14 cellular contexts compared by ENCODE assay signal in genomic region chr17:33519692-33520091, GRCh38.
A peak's percentile ranks its signal among the peaks of the same experiment; 100 is the strongest.
DNase-seq lines count a peak whose midpoint lies in the region; FAIRE-seq and TF ChIP-seq lines count a peak whose summit lies in the region.
"Had no signal": no experiment of that assay in that cellular context is flagged by ENCODE, and none has a peak within 500 bp of the region (broad histone marks: within the 10 kb centered on the region; RNA-seq: fewer than 3 reads in every experiment).

No MANE protein-coding gene starts in this region.

- no peak overlapping the region for H2AFZ ChIP-seq in H1 (ENCODE audit: low read length)
- H2AFZ ChIP-seq in parathyroid adenoma: peak overlapping the region; percentile 61

- H4K20me1 ChIP-seq in H1 (replicated peaks in 1 of 2; ENCODE audit: control insufficient read depth in 1 of 2, insufficient read depth in 2 of 2, low read length in 2 of 2): no peaks in the 10 kb centered on the region

- no peak overlapping the region for H3K27ac Mint-ChIP-seq in osteocyte (ENCODE audit: unreplicated experiment)
- H3K27ac Mint-ChIP-seq: HFFc6 had no signal

- H3K9me3 ChIP-seq in SK-N-MC (ENCODE audit: low read depth, low read length) (no peaks in the 10 kb centered on the region), H1 (ENCODE audit: insufficient read depth in 2 of 2, low read depth in 1 of 2, low read length in 1 of 2) (no peaks in the 10 kb centered on the region), parathyroid adenoma (ENCODE audit: control insufficient read depth, low read length) (no peaks in the 10 kb centered on the region)
- H3K9me3 ChIP-seq: HAP-1, SJSA1 had no signal

- H3K4ac ChIP-seq in H1 (replicated peaks; ENCODE audit: insufficient read length, low read depth, low read length): no peak overlapping the region

- H3K18ac ChIP-seq in H1 (ENCODE audit: extremely low read depth, low read length): no peak overlapping the region

- no peak overlapping the region for H4K91ac ChIP-seq in H1 (replicated peaks; ENCODE audit: insufficient read length, low read length)

- no peak overlapping the region for H2BK5ac ChIP-seq in H1 (ENCODE audit: low read depth, low read length)

- TF ChIP-seq POLR2A in H1 (IDR thresholded peaks at IDR 0.05; ENCODE audit: control extremely low read depth in 1 of 2, low read depth in 2 of 2, low read length in 2 of 2): no peak

- 87% methylated on average over 4 of the region's 4 CpGs; no CpG with 5 or more reads in 1 of the 2 experiments for WGBS in H1 (ENCODE audit: extremely low coverage in 1 of 2, insufficient coverage in 1 of 2, insufficient read length in 1 of 2, insufficient replicate concordance in 2 of 2, low coverage in 1 of 2, low lambda C conversion rate in 2 of 2, missing lambda C conversion rate in 1 of 2), 2 experiments

- peak overlapping the region; percentile 46; the same call in 1 of the 2 replicates for H2BK15ac ChIP-seq in H1 (ENCODE audit: low read length)

- H3K4me1 Mint-ChIP-seq in osteocyte (ENCODE audit: unreplicated experiment): no peaks in the 10 kb centered on the region

- no peaks in the 10 kb centered on the region for H3K27me3 Mint-ChIP-seq in osteocyte (ENCODE audit: unreplicated experiment)

- FAIRE-seq in H1 (lab: Jason Lieb, UNC): no peak

- CTCF ChIA-PET in H1 (lab: Charles Lee; ENCODE audit: partially characterized antibody): interaction anchor here (0.6 to 7.8 kb wide), 41 partner anchors 9 to 1530 kb away, joined by 3 to 74 read pairs (median 4); partner anchors contain the start of gene ASIC2

- H2BK120ac ChIP-seq in H1 (replicated peaks; ENCODE audit: low read depth, low read length): no peak overlapping the region

- H3K9ac ChIP-seq in SK-N-MC (ENCODE audit: insufficient read length) (peak overlapping the region; percentile 41), H1 (replicated peaks in 1 of 4; ENCODE audit: extremely low read depth in 1 of 4, low read depth in 3 of 4, low read length in 3 of 4) (no peak overlapping the region), parathyroid adenoma (no peak overlapping the region)
- H3K9ac ChIP-seq: KMS-11 had no signal

- no peaks in the 10 kb centered on the region for H3K79me1 ChIP-seq in H1 (ENCODE audit: low read depth, low read length)

- peaks cover 0 to 3% (median under 1%) of the 10 kb centered on the region in 4 experiments; a peak in 1 of 7 replicates for H3K4me1 ChIP-seq in H1 (replicated peaks in 1 of 4; ENCODE audit: control insufficient read depth in 3 of 4, insufficient read depth in 4 of 4, low read length in 3 of 4)
- H3K4me1 ChIP-seq in parathyroid adenoma: peaks cover 16% of the 10 kb centered on the region
- H3K4me1 ChIP-seq: HAP-1 had no signal

- H3K36me3 ChIP-seq in SK-N-MC (ENCODE audit: insufficient read depth, low read length) (no peaks in the 10 kb centered on the region), H1 (ENCODE audit: control insufficient read depth in 2 of 4, insufficient read depth in 4 of 4, low read length in 3 of 4) (no peaks in the 10 kb centered on the region), parathyroid adenoma (ENCODE audit: control insufficient read depth, insufficient read depth, low read length) (no peaks in the 10 kb centered on the region)
- H3K36me3 ChIP-seq: HAP-1, SJSA1 had no signal

- TF ChIP-seq CTCF in H1 (IDR thresholded peaks at IDR 0.05; ENCODE audit: control extremely low read depth in 1 of 3, insufficient read depth in 1 of 3, low read depth in 1 of 3, low read length in 3 of 3) (no peak), parathyroid adenoma (IDR thresholded peaks at IDR 0.05) (no peak), osteocyte (IDR thresholded peaks at IDR 0.05) (no peak)

- no peak overlapping the region for H4K8ac ChIP-seq in H1 (ENCODE audit: extremely low read depth, insufficient read depth, low read length)

- H3K14ac ChIP-seq in H1 (ENCODE audit: insufficient read length): no peak overlapping the region

- H3K4me3 ChIP-seq in SK-N-MC: no peak overlapping the region
- H3K4me3 ChIP-seq in H1 (ENCODE audit: extremely low read depth in 1 of 4, insufficient read depth in 2 of 4, low read depth in 3 of 4, low read length in 4 of 4): no peak overlapping the region
- H3K4me3 ChIP-seq in parathyroid adenoma (ENCODE audit: low read depth, low read length): no peak overlapping the region
- H3K4me3 ChIP-seq: HAP-1, SJSA1 had no signal

- H4K5ac ChIP-seq in H1 (ENCODE audit: insufficient read length, low read depth, low read length): no peak overlapping the region

- H3K27me3 ChIP-seq in H1 (replicated peaks in 1 of 4; ENCODE audit: control insufficient read depth in 3 of 4, extremely low read depth in 1 of 4, insufficient read depth in 3 of 4, low read length in 3 of 4) (no peaks in the 10 kb centered on the region; a peak in 1 of 7 replicates), parathyroid adenoma (ENCODE audit: control insufficient read depth, insufficient read depth, low read length) (peaks cover 4% of the 10 kb centered on the region)
- H3K27me3 ChIP-seq: SJSA1 had no signal

- no peaks in the 10 kb centered on the region for H3K9me3 Mint-ChIP-seq in osteocyte (ENCODE audit: unreplicated experiment)

- no peaks in the 10 kb centered on the region for H3K36me3 Mint-ChIP-seq in osteocyte (ENCODE audit: unreplicated experiment)

- H2AK5ac ChIP-seq in H1 (ENCODE audit: low read depth, low read length): no peak overlapping the region

- DNase-seq in SK-N-MC (ENCODE audit: low read depth, low spot score) (no peak), H1 (ENCODE audit: low read depth in 1 of 2, low spot score in 2 of 2) (no peak), left kidney (ENCODE audit: low read depth, low spot score) (peak; percentile 34), cerebellum (ENCODE audit: low spot score) (no peak), H4 (ENCODE audit: low spot score) (no peak), osteocyte (ENCODE audit: extremely low spot score, unreplicated experiment) (no peak)
- DNase-seq in activated CD4-positive, alpha-beta T cell treated with anti-CD3 and anti-CD28 coated beads for 1 hour: no peak
- DNase-seq: 8988T, HFFc6, NCI-H526 treated with DMSO at 0.1 percent for 48 hours had no signal

- H3K4me3 Mint-ChIP-seq in osteocyte (ENCODE audit: unreplicated experiment): no peak overlapping the region
- H3K4me3 Mint-ChIP-seq: HFFc6 had no signal

- no peak overlapping the region for H2BK12ac ChIP-seq in H1 (ENCODE audit: low read depth, low read length)

- H3K79me2 ChIP-seq in H1 (ENCODE audit: control insufficient read depth in 1 of 2, insufficient read depth in 2 of 2, low read length in 2 of 2) (no peaks in the 10 kb centered on the region), parathyroid adenoma (no peaks in the 10 kb centered on the region)

- H3K4me2 ChIP-seq in H1 (ENCODE audit: insufficient read depth in 1 of 2, low read depth in 2 of 2, low read length in 2 of 2) (no peak overlapping the region), parathyroid adenoma (ENCODE audit: low read length) (no peak overlapping the region)
- H3K4me2 ChIP-seq: KMS-11 had no signal

- no peak overlapping the region for H3K23ac ChIP-seq in H1 (ENCODE audit: insufficient read length)

- TF ChIP-seq EP300 in H1 (IDR thresholded peaks at IDR 0.05; ENCODE audit: borderline replicate concordance in 1 of 2, low read depth in 2 of 2, low read length in 2 of 2): no peak

- peaks cover 2% of the 10 kb centered on the region; the same call in 1 of the 2 replicates for H3K23me2 ChIP-seq in H1 (ENCODE audit: low read depth, low read length)

- no peak overlapping the region for H3K27ac ChIP-seq in SK-N-MC
- no peak overlapping the region for H3K27ac ChIP-seq in H1 (ENCODE audit: low read depth, low read length)
- no peak overlapping the region for H3K27ac ChIP-seq in parathyroid adenoma
- H3K27ac ChIP-seq: KMS-11, SJSA1 had no signal

- TF ChIP-seq RAD21 in H1 (IDR thresholded peaks at IDR 0.05 in 1 of 2, conservative IDR thresholded peaks at IDR 0.05 in 1 of 2; ENCODE audit: low read depth in 2 of 2, low read length in 2 of 2): no peak

- H2BK20ac ChIP-seq in H1 (ENCODE audit: low read length): no peak overlapping the region

- POLR2A ChIA-PET in H1 (lab: Charles Lee; ENCODE audit: partially characterized antibody): no interaction called here

- H3K56ac ChIP-seq in H1 (replicated peaks; ENCODE audit: insufficient read length, low read depth, low read length): no peak overlapping the region

TF ChIP-seq in H1, 55 proteins besides CTCF, POLR2A, EP300 and RAD21:
- TF ChIP-seq BRCA1 (IDR thresholded peaks at IDR 0.05; ENCODE audit: low read depth, low read length): no peak
- TF ChIP-seq POU5F1 (IDR thresholded peaks at IDR 0.05; ENCODE audit: low read depth, low read length): no peak
- no peak for TF ChIP-seq MAFK (IDR thresholded peaks at IDR 0.05; ENCODE audit: low read depth, low read length)
- TF ChIP-seq POLR2AphosphoS5 (IDR thresholded peaks at IDR 0.05; ENCODE audit: low read depth, low read length): no peak
- no peak for TF ChIP-seq RBBP5 (IDR thresholded peaks at IDR 0.05; ENCODE audit: borderline replicate concordance, low read depth, low read length)
- no peak for TF ChIP-seq USF2 (IDR thresholded peaks at IDR 0.05; ENCODE audit: low read length)
- no peak for TF ChIP-seq HDAC6 (IDR thresholded peaks at IDR 0.05; ENCODE audit: low read depth, low read length)
- TF ChIP-seq TBP (IDR thresholded peaks at IDR 0.05; ENCODE audit: low read depth, low read length): no peak
- TF ChIP-seq HDAC2 (IDR thresholded peaks at IDR 0.05; ENCODE audit: borderline replicate concordance in 1 of 2, low read depth in 2 of 2, low read length in 2 of 2): no peak
- no peak for TF ChIP-seq ZNF274 (IDR thresholded peaks at IDR 0.05; ENCODE audit: borderline replicate concordance, extremely low read depth, low read length)
- TF ChIP-seq ATF3 (IDR thresholded peaks at IDR 0.05; ENCODE audit: insufficient read depth, low read depth, low read length): no peak
- TF ChIP-seq NRF1 (IDR thresholded peaks at IDR 0.05; ENCODE audit: low read depth, low read length): no peak
